In the genomic region with DNA sequence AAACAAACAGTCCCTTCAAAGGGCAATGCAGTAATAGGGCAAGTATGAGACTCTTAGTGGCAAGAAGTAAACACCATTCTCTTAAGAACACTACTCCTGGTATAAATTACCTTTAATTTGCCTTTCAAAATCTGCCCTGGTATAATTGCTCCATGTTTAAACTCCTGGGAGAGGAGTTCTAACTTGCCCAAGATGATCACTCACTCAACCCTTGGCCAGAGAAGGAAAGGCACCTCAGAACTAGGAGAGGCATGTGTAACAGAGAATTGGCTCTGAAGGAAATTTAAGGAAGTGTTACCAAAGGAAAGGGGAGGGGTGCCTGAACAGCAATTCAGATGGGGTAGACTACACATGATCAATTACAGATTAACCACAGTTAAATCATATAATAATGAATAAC, we compare ENCODE assay signal across 17 cellular contexts.
DNase-seq lines count a peak whose midpoint lies in the region; ATAC-seq, FAIRE-seq and TF ChIP-seq lines count a peak whose summit lies in the region.
"Had no signal": no experiment of that assay in that cellular context is flagged by ENCODE, and none has a peak within 500 bp of the region (broad histone marks: within the 10 kb centered on the region; RNA-seq: fewer than 3 reads in every experiment).

No MANE protein-coding gene starts in this region.

- H2BK15ac ChIP-seq in mesenchymal stem cell (ENCODE audit: low read depth, poor library complexity, severe bottlenecking) = no peak overlapping the region

- H3K23ac ChIP-seq in mesenchymal stem cell (ENCODE audit: low read length in 2 of 2) = no peak overlapping the region

- H3K36me3 ChIP-seq in bronchial epithelial cell (ENCODE audit: control insufficient read depth, insufficient read depth, low read length) = no peaks in the 10 kb centered on the region
- H3K36me3 ChIP-seq in mesenchymal stem cell (ENCODE audit: control insufficient read depth in 1 of 2, insufficient read depth in 2 of 2, low read depth in 1 of 2, low read length in 2 of 2) = no peaks in the 10 kb centered on the region
- no peaks in the 10 kb centered on the region for H3K36me3 ChIP-seq in transverse colon
- H3K36me3 ChIP-seq: BLaER1 had no signal

- H3K9me3 ChIP-seq in mesenchymal stem cell (ENCODE audit: control insufficient read depth, low read length) (no peaks in the 10 kb centered on the region), transverse colon (no peaks in the 10 kb centered on the region)
- H3K9me3 ChIP-seq: BLaER1 had no signal

- no peak overlapping the region for H3K4me2 ChIP-seq in mesenchymal stem cell (ENCODE audit: low read length, poor library complexity, severe bottlenecking)
- H3K4me2 ChIP-seq: A549, BLaER1 had no signal

- H4K91ac ChIP-seq in mesenchymal stem cell (ENCODE audit: low read length) = no peak overlapping the region

- no peak overlapping the region for H2BK12ac ChIP-seq in mesenchymal stem cell (ENCODE audit: low read length in 2 of 2)

- TF ChIP-seq EP300 in transverse colon (IDR thresholded peaks at IDR 0.05; ENCODE audit: low read depth) = no peak

- peak; percentile 42 for ATAC-seq in foreskin keratinocyte
- ATAC-seq: A549, HepG2 had no signal

- H3K4me3 ChIP-seq in bronchial epithelial cell (ENCODE audit: low read depth, low read length) (no peak overlapping the region), mesenchymal stem cell (ENCODE audit: insufficient read depth in 1 of 2, low read depth in 1 of 2, low read length in 2 of 2) (no peak overlapping the region), transverse colon (no peak overlapping the region)
- H3K4me3 ChIP-seq: A549, BLaER1 had no signal

- TF ChIP-seq CTCF in bronchial epithelial cell (IDR thresholded peaks at IDR 0.05; ENCODE audit: insufficient read depth, low read length, severe bottlenecking) = no peak
- TF ChIP-seq CTCF in foreskin keratinocyte (conservative IDR thresholded peaks at IDR 0.05) = no peak
- TF ChIP-seq CTCF in transverse colon (IDR thresholded peaks at IDR 0.05) = no peak

- H3K18ac ChIP-seq in mesenchymal stem cell (ENCODE audit: low read depth in 1 of 2, low read length in 2 of 2) = no peak overlapping the region

- no peak for TF ChIP-seq POLR2A in transverse colon (IDR thresholded peaks at IDR 0.05)

- H2AK5ac ChIP-seq in mesenchymal stem cell (ENCODE audit: low read length, severe bottlenecking) = no peak overlapping the region

- intact Hi-C loops in transverse colon (cut with DNase I; ENCODE audit: low total_unique reads) = no loop called here

- H3K4ac ChIP-seq in mesenchymal stem cell (ENCODE audit: low read depth in 1 of 2, low read length in 2 of 2) = no peak overlapping the region

- H3K27me3 ChIP-seq in bronchial epithelial cell (ENCODE audit: control insufficient read depth, insufficient read depth, low read length) = no peaks in the 10 kb centered on the region
- no peaks in the 10 kb centered on the region for H3K27me3 ChIP-seq in foreskin keratinocyte
- H3K27me3 ChIP-seq in mesenchymal stem cell (ENCODE audit: control insufficient read depth in 1 of 2, insufficient read depth in 1 of 2, low read length in 2 of 2) = no peaks in the 10 kb centered on the region
- H3K27me3 ChIP-seq in transverse colon = no peaks in the 10 kb centered on the region
- H3K27me3 ChIP-seq: BLaER1 had no signal

- H4K8ac ChIP-seq in mesenchymal stem cell (ENCODE audit: low read length) = no peak overlapping the region

- H3K4me1 ChIP-seq in foreskin keratinocyte (no peaks in the 10 kb centered on the region), mesenchymal stem cell (ENCODE audit: control insufficient read depth, insufficient read depth, low read depth, low read length) (no peaks in the 10 kb centered on the region), transverse colon (no peaks in the 10 kb centered on the region)
- H3K4me1 ChIP-seq: A549, BLaER1 had no signal

- no peak overlapping the region for H3K9ac ChIP-seq in mesenchymal stem cell (ENCODE audit: low read length)
- H3K9ac ChIP-seq: BLaER1 had no signal

- no peak overlapping the region for H3K14ac ChIP-seq in mesenchymal stem cell (ENCODE audit: low read length in 2 of 2)

- H3K27ac ChIP-seq in foreskin keratinocyte (no peak overlapping the region), mesenchymal stem cell (ENCODE audit: low read length, poor library complexity, severe bottlenecking) (no peak overlapping the region), transverse colon (no peak overlapping the region)
- H3K27ac ChIP-seq: 22Rv1, A549, BLaER1 had no signal

- H2BK120ac ChIP-seq in mesenchymal stem cell (ENCODE audit: low read depth, low read length) = no peak overlapping the region

- no peaks in the 10 kb centered on the region for H3K79me1 ChIP-seq in mesenchymal stem cell (replicated peaks; ENCODE audit: low read length, poor library complexity, severe bottlenecking)

- FAIRE-seq in bronchial epithelial cell (lab: Jason Lieb, UNC) = no peak
- FAIRE-seq: A549, H1, HepG2 had no signal

- H2BK5ac ChIP-seq in mesenchymal stem cell (ENCODE audit: low read depth, low read length, poor library complexity, severe bottlenecking) = no peak overlapping the region

- DNase-seq in NCI-H1105 treated with DMSO at 0.1 percent for 48 hours (lab: John Stamatoyannopoulos, UW) (peak; percentile 26), NCI-H1105 (lab: John Stamatoyannopoulos, UW) (no peak), bronchial epithelial cell (ENCODE audit: low read depth) (peak; percentile 86), foreskin keratinocyte (peak in 1 of 2 donors; percentile 53), mesenchymal stem cell (no peak), transverse colon (no peak), AG08395 (ENCODE audit: low spot score) (no peak)
- DNase-seq: CD4-positive, alpha-beta memory T cell; DMS153; DMS79; GDM1; H9 had no signal

- in situ Hi-C loops in transverse colon (cut with MboI; ENCODE audit: low pct_ligation_motif_present in 1 of 4, low pct_unique_long_range_greater_than_20kb in 1 of 4, low sequenced_read_pairs in 3 of 4) = no loop called here

- no peak overlapping the region for H2AFZ ChIP-seq in mesenchymal stem cell (ENCODE audit: low read depth, low read length)

Comparison
In these comparisons a context has a peak if more than half of its experiments do, and no peak if none do; other contexts are left out.
1. DNase-seq: peak in NCI-H1105 treated with DMSO at 0.1 percent for 48 hours (single experiment) and bronchial epithelial cell (single experiment); none in NCI-H1105 (single experiment), mesenchymal stem cell (single experiment), transverse colon (single experiment) and AG08395 (single experiment).